ENCODE assay signal across 23 cellular contexts in the genomic region with DNA sequence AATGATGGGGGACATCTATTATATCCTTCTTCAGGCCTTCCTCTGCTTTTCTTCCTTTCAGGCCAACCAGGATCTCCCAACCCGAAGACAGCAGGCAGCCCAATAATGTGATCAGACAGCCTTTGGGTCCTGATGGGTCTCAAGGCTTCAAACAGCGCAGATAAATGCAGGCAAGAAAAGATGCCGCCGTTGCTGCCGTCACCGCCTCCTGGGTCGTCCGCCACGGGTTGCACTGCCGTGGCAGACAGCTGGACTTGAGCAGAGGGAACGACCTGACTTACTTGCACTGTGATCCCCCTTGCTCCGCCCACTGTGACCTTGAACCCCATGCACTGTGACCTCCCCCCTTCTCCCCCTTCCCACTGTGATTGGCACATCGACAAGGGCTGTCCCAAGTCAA. TPM values are rescaled to one million over a fixed set of nuclear protein-coding genes. Genes with fewer than 3 reads are reported as not detected.
"Had no signal": no experiment of that assay in that cellular context is flagged by ENCODE, and none has a peak within 500 bp of the region (broad histone marks: within the 10 kb centered on the region; RNA-seq: fewer than 3 reads in every experiment).

No MANE protein-coding gene starts in this region.

- H3K9me3 ChIP-seq: SK-N-SH had no signal

- H3K4me2 ChIP-seq: SK-N-SH had no signal

- FAIRE-seq: RCC 7860 had no signal

- DNase-seq: KBM-7, MV-4-11, NCI-H1048, NCI-H1105, NCI-H1417, NCI-H1436 treated with DMSO at 0.1 percent for 48 hours, NCI-H1694, NCI-H187 treated with DMSO at 0.1 percent for 48 hours, NCI-H2029 treated with DMSO at 0.1 percent for 48 hours, NCI-H2227 treated with DMSO at 0.1 percent for 48 hours, NCI-H524 treated with DMSO at 0.1 percent for 48 hours, NCI-H69, NCI-H774, RPMI8226, SHP77, SK-N-SH, SW 1271 had no signal

- H3K9ac ChIP-seq: SK-N-SH had no signal

RNA-seq across cellular contexts. Expression of a gene that starts 42.2 kb away (rescaled TPM):
- total RNA-seq: HT1080, LHCN-M2, MCF 10A, NCI-H460 had no signal
- polyA plus RNA-seq: IgD-negative memory B cell had no signal
